In the genomic region with DNA sequence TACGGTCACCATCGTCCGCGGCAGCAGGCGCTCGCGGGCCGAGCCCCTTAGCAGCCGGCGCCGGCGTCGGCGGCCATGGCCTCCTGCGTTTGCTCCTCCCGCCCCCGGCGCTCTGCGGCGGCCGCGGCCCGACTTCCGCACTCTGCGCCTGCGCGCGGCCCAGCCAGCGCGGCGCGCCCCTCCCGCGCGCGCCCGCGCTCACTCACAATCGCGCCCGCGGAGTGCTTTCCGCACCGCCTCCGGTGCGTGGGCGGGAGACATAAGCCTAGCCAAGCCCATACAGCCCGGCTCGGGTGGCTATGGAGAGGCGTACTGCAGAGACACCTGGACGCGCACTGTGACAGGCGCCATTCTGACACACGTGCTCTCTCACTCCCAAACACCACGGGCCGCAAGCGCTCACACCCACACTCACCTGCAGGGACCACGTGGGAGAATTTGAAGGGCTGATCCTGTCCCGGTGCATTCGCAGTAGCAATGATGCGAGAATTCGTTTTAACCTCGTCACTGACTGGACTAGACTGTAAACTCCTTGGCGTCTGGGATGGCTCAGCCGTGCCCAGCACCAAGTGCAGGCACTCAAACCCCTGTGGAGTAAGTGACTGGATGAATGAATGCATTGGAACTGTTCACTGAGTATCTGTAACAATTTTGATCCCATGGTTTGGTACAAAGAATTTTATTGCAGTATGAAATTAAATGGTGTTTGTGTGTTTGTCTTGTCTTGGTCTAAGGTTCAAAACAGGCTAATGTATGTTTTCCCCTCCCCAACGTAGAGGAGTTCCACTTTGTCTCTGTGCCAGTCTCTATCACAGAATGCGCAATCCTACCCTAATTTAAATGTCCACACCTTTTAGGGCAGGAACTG, we compare ENCODE assay signal across 8 cellular contexts. TPM values are rescaled to one million over a fixed set of nuclear protein-coding genes. Genes with fewer than 3 reads are reported as not detected.
DNase-seq lines count a peak whose midpoint lies in the region; ATAC-seq and TF ChIP-seq lines count a peak whose summit lies in the region.

TSS of gene RNF145 (minus strand) at position 116 of the 868 bp plus-strand sequence. CDS start 5,936 bp downstream, outside the sequence.

- CTCF ChIA-PET in A673 (lab: Charles Lee) = no interaction called here
- CTCF ChIA-PET in WTC11 (lab: Charles Lee) = interaction anchor here (1.3 to 2.4 kb wide), 2 partner anchors 53 to 107 kb away, joined by 3 to 14 read pairs; no protein-coding TSS in a partner anchor

- H3K27ac Mint-ChIP-seq in WTC11 = peak within 1 kb of the TSS; percentile 73

- ATAC-seq in GM18861 (IDR thresholded peaks at IDR 0.05; ENCODE audit: unreplicated experiment) = peak; percentile 70
- peak; percentile 65 for ATAC-seq in HG03095 (IDR thresholded peaks at IDR 0.05; ENCODE audit: unreplicated experiment)
- ATAC-seq in WTC11 = peak; percentile 60

- no peaks in the 10 kb centered on the region for H3K36me3 ChIP-seq in A673 (ENCODE audit: insufficient read depth, low read length, poor library complexity, severe bottlenecking)

- peak within 1 kb of the TSS; percentile 96 for H3K27ac ChIP-seq in A673 (ENCODE audit: low read depth, low read length, poor library complexity, severe bottlenecking)

- no peaks in the 10 kb centered on the region for H3K9me3 Mint-ChIP-seq in WTC11

- peak within 1 kb of the TSS; percentile 86 for H3K4me3 Mint-ChIP-seq in WTC11

- TF ChIP-seq CTCF in A673 (conservative IDR thresholded peaks at IDR 0.05; ENCODE audit: low read depth, low read length) (no peak), WTC11 (IDR thresholded peaks at IDR 0.05) (no peak), cardiac fibroblast (IDR thresholded peaks at IDR 0.05; ENCODE audit: low read depth, low read length) (no peak)

- no peaks in the 10 kb centered on the region for H3K36me3 Mint-ChIP-seq in WTC11

- TSS peak; percentile 51 for BruUV-seq in A673 (replicated peaks; lab: Mats Ljungman, UMichigan)

- peaks cover 8% of the 10 kb centered on the region for H3K27me3 Mint-ChIP-seq in WTC11 (ENCODE audit: low read depth)

- peaks cover 48% of the 10 kb centered on the region for H3K4me1 Mint-ChIP-seq in WTC11

- peaks cover 60% of the 10 kb centered on the region for H3K4me1 ChIP-seq in A673 (ENCODE audit: insufficient read depth, low read length, poor library complexity, severe bottlenecking)

- H3K27me3 ChIP-seq in A673 (replicated peaks; ENCODE audit: insufficient read depth, low read depth, low read length, poor library complexity) = no peaks in the 10 kb centered on the region

- intact Hi-C loops in A673 (cut with micrococcal nuclease; ENCODE audit: unreplicated experiment) = loop anchor here (2.0 to 5.0 kb wide), 2 partner anchors 52 to 53 kb away; partner anchors contain the start of gene UBLCP1

- DNase-seq in A673 (ENCODE audit: low spot score) (peak; percentile 92), NCI-H2196 treated with DMSO at 0.1 percent for 48 hours (lab: John Stamatoyannopoulos, UW; ENCODE audit: unreplicated experiment) (peak; percentile 43), WTC11 (ENCODE audit: low spot score) (peak; percentile 53), cardiac fibroblast (ENCODE audit: low read depth in 2 of 2) (peak; percentile 82 to 89), islet precursor cell (peak; percentile 87)
- peak; percentile 87 to 89 (median 87) for DNase-seq in stimulated activated CD4-positive, alpha-beta T cell treated with anti-CD3 and anti-CD28 coated beads, Interleukin-12 subunit alpha, Interleukin-12 subunit beta, amount 100 ng/mL, for 48 hours (ENCODE audit: low read depth in 2 of 3, low spot score in 1 of 3)

- H3K4me3 ChIP-seq in A673 (ENCODE audit: low read depth, low read length, poor library complexity, severe bottlenecking) = peak within 1 kb of the TSS; percentile 75
- peak within 1 kb of the TSS; percentile 81 for H3K4me3 ChIP-seq in cardiac fibroblast (replicated peaks in 1 of 2; ENCODE audit: low read depth in 2 of 2, low read length in 2 of 2)

- H3K9me3 ChIP-seq in A673 (ENCODE audit: low read depth, low read length, poor library complexity, severe bottlenecking) = no peaks in the 10 kb centered on the region

- POLR2A ChIA-PET in A673 (lab: Charles Lee; ENCODE audit: low non-redundant PET) = no interaction called here
- POLR2A ChIA-PET in WTC11 (lab: Charles Lee) = interaction anchor here (0.9 to 1.0 kb wide), 2 partner anchors 11 to 53 kb away, joined by 3 read pairs; no protein-coding TSS in a partner anchor

TF ChIP-seq in WTC11, 78 proteins besides CTCF, POLR2A, EP300 and RAD21 (continues in another document):
- no peak for TF ChIP-seq MLX (CRISPR knock-in tag; IDR thresholded peaks at IDR 0.05)
- TF ChIP-seq ETV6 (CRISPR knock-in tag; IDR thresholded peaks at IDR 0.05) = no peak; the same call in 1 of the 2 replicates
- TF ChIP-seq FOXJ3 (CRISPR knock-in tag; IDR thresholded peaks at IDR 0.05; ENCODE audit: borderline replicate concordance) = no peak
- 0 out of 2 replicates have a peak, but pooled peaks have one; percentile 18 for TF ChIP-seq FOXP4 (CRISPR knock-in tag; IDR thresholded peaks at IDR 0.05)
- TF ChIP-seq, protein P1, sequence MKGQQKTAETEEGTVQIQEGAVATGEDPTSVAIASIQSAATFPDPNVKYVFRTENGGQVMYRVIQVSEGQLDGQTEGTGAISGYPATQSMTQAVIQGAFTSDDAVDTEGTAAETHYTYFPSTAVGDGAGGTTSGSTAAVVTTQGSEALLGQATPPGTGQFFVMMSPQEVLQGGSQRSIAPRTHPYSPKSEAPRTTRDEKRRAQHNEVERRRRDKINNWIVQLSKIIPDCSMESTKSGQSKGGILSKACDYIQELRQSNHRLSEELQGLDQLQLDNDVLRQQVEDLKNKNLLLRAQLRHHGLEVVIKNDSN (CRISPR knock-in tag; IDR thresholded peaks at IDR 0.05) = peak; percentile 78
- TF ChIP-seq ZSCAN18 (CRISPR knock-in tag; IDR thresholded peaks at IDR 0.05) = no peak
- no peak for TF ChIP-seq ZBTB21 (CRISPR knock-in tag; IDR thresholded peaks at IDR 0.05; ENCODE audit: borderline replicate concordance)
- TF ChIP-seq SP1 (CRISPR knock-in tag; conservative IDR thresholded peaks at IDR 0.05) = 0 out of 2 replicates have a peak, but pooled peaks have one; percentile 21
- TF ChIP-seq KAT7 (CRISPR knock-in tag; IDR thresholded peaks at IDR 0.05; ENCODE audit: borderline replicate concordance) = 0 out of 2 replicates have a peak, but pooled peaks have one; percentile 0
- TF ChIP-seq SOX15 (CRISPR knock-in tag; IDR thresholded peaks at IDR 0.05) = no peak
- TF ChIP-seq ZNF232 (CRISPR knock-in tag; IDR thresholded peaks at IDR 0.05) = peak; percentile 73; the same call in 1 of the 2 replicates
- TF ChIP-seq E2F5 (CRISPR knock-in tag; IDR thresholded peaks at IDR 0.05) = no peak
- TF ChIP-seq NFATC4 (CRISPR knock-in tag; IDR thresholded peaks at IDR 0.05) = no peak

RNA-seq across cellular contexts. Expression of gene RNF145, which starts in this region (rescaled TPM):
- total RNA-seq in A673 (2021) (103 and 132 TPM in 2 replicates), WTC11 (2021) (74.9 to 76.8 TPM (median 75.7 TPM) in 3 replicates)

Comparison
In these comparisons a context has a peak if more than half of its experiments do, and no peak if none do; other contexts are left out.
1. Peak in every context shown above with its lines: DNase-seq, ATAC-seq, H3K4me3 ChIP-seq and H3K27ac ChIP-seq.